Comparison of ENCODE assay signal across 22 cellular contexts in the genomic region with DNA sequence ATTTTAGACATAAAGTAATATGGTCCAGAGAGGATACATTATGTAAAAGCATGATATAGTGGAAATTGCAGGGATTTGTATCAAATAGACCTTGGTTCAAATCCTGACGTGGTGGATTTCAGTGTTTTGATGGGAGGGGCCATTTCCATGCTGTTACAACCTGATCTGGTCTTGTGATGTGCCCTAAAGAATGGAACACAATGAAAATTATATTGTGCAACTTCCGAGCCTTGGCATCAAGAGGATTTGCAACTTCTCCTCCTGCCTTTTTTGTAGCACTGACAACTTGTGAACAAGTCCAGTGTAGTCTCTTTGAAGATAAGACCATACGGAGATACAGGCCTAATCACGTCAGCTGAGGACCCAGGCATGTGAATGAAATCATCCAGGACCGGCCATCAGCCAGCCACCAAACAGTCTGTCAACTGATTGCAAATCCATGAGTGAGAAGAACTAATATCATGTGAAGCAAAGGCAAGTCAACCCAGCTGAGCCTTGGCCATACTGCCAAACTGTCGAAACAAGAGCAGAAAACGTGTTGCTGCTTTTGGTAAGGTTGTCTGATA.
DNase-seq lines count a peak whose midpoint lies in the region; ATAC-seq, FAIRE-seq and TF ChIP-seq lines count a peak whose summit lies in the region.
"Had no signal": no experiment of that assay in that cellular context is flagged by ENCODE, and none has a peak within 500 bp of the region (broad histone marks: within the 10 kb centered on the region; RNA-seq: fewer than 3 reads in every experiment).

No MANE protein-coding gene starts in this region.

- no peak overlapping the region for H2AFZ ChIP-seq in astrocyte (ENCODE audit: low read depth, low read length)

- DNase-seq in astrocyte (ENCODE audit: low read depth) (no peak), Right ventricle myocardium superior (peak; percentile 64), heart right ventricle (peak; percentile 8 to 33), left ventricle myocardium superior (peak; percentile 59), DMS79 (lab: John Stamatoyannopoulos, UW) (no peak), iPS-NIHi7 (ENCODE audit: extremely low spot score) (no peak), activated gamma-delta T cell treated with Interleukin-2 at 50 U/mL for 16 hours (no peak)
- DNase-seq: CD4-positive, alpha-beta T cell; CD8-positive, alpha-beta memory T cell; DMS 273 treated with DMSO at 0.1 percent for 48 hours; DMS79 treated with DMSO at 0.1 percent for 48 hours; GF-D8; GOT3; HFFc6 had no signal

- intact Hi-C loops in Right ventricle myocardium superior (cut with DNase I) (no loop called here), heart right ventricle (cut with DNase I) (loop anchor here in 2 of 10 donors (5.0 kb wide), 1 partner anchor 46 kb away; no protein-coding TSS in a partner anchor), left ventricle myocardium superior (cut with micrococcal nuclease) (no loop called here)

- peak; percentile 43 for FAIRE-seq in astrocyte (lab: Jason Lieb, UNC)
- FAIRE-seq: D721Med, GM12891, GM18507 had no signal

- WGBS in heart right ventricle, 2 donors: 32 to 57% methylated on average over 7 of the region's 7 CpGs

- no peaks in the 10 kb centered on the region for H3K36me3 Mint-ChIP-seq in astrocyte (ENCODE audit: low read depth, unreplicated experiment)

- H3K27ac ChIP-seq in astrocyte (ENCODE audit: low read depth, low read length) (no peak overlapping the region), heart right ventricle (peak overlapping the region in 6 of 10 donors; percentile 12 to 60 (median 44))
- H3K27ac ChIP-seq: BLaER1, C4-2B had no signal

- no peak overlapping the region for H3K4me3 Mint-ChIP-seq in astrocyte (ENCODE audit: unreplicated experiment)
- H3K4me3 Mint-ChIP-seq: B cell; CD4-positive, alpha-beta T cell; CD8-positive, alpha-beta memory T cell; HFFc6 had no signal

- H3K4me1 ChIP-seq in astrocyte (ENCODE audit: insufficient read depth, low read length) (no peaks in the 10 kb centered on the region), heart right ventricle (peaks cover 0 to 20% (median 8%) of the 10 kb centered on the region in 9 donors)
- H3K4me1 ChIP-seq: HAP-1 had no signal

- ATAC-seq in Right ventricle myocardium superior (ENCODE audit: poor library complexity) (peak; percentile 88), heart right ventricle (peak in 7 of 8 donors; percentile 11 to 97 (median 84)), left ventricle myocardium superior (peak; percentile 92), GM21619 (IDR thresholded peaks at IDR 0.05; ENCODE audit: unreplicated experiment) (no peak)

- H3K27me3 ChIP-seq in astrocyte (ENCODE audit: insufficient read depth, low read length): no peaks in the 10 kb centered on the region
- H3K27me3 ChIP-seq in heart right ventricle: no peaks in the 10 kb centered on the region
- H3K27me3 ChIP-seq: BLaER1 had no signal

- H3K27me3 Mint-ChIP-seq in astrocyte (ENCODE audit: low read depth, unreplicated experiment): no peaks in the 10 kb centered on the region
- H3K27me3 Mint-ChIP-seq: B cell; CD4-positive, alpha-beta T cell; CD8-positive, alpha-beta memory T cell had no signal

- H3K4me3 ChIP-seq in astrocyte (ENCODE audit: insufficient read depth, low read depth, low read length) (no peak overlapping the region), heart right ventricle (no peak overlapping the region)
- H3K4me3 ChIP-seq: BLaER1, HAP-1 had no signal

- no peak overlapping the region for H3K27ac Mint-ChIP-seq in astrocyte (ENCODE audit: unreplicated experiment)
- H3K27ac Mint-ChIP-seq: B cell; CD4-positive, alpha-beta T cell had no signal

- H3K36me3 ChIP-seq in astrocyte (ENCODE audit: insufficient read depth, low read length) (no peaks in the 10 kb centered on the region), heart right ventricle (peaks cover 0 to 5% (median 0%) of the 10 kb centered on the region in 9 donors)
- H3K36me3 ChIP-seq: BLaER1, HAP-1 had no signal

- H3K4me2 ChIP-seq in astrocyte (ENCODE audit: low read length): no peak overlapping the region
- H3K4me2 ChIP-seq: BLaER1 had no signal

- no peaks in the 10 kb centered on the region for H3K4me1 Mint-ChIP-seq in astrocyte (ENCODE audit: low read depth, unreplicated experiment)

- H4K20me1 ChIP-seq in astrocyte (ENCODE audit: insufficient read depth, low read length): no peaks in the 10 kb centered on the region
- H4K20me1 ChIP-seq: BLaER1 had no signal

- no peaks in the 10 kb centered on the region for H3K9me3 Mint-ChIP-seq in astrocyte (ENCODE audit: unreplicated experiment)
- H3K9me3 Mint-ChIP-seq: HFFc6 had no signal

- H3K9me3 ChIP-seq in astrocyte (ENCODE audit: insufficient read depth, low read depth, low read length) (no peaks in the 10 kb centered on the region), heart right ventricle (peaks cover 0 to 18% (median 8%) of the 10 kb centered on the region in 11 donors)
- H3K9me3 ChIP-seq: HAP-1 had no signal

- TF ChIP-seq CTCF in astrocyte (IDR thresholded peaks at IDR 0.05; ENCODE audit: insufficient read depth, low read depth, low read length) (no peak), heart right ventricle (IDR thresholded peaks at IDR 0.05) (no peak)

- H3K9ac ChIP-seq in astrocyte (ENCODE audit: low read length): no peak overlapping the region
- H3K9ac ChIP-seq: BLaER1 had no signal

- H3K79me2 ChIP-seq in astrocyte (ENCODE audit: insufficient read depth, low read length): no peaks in the 10 kb centered on the region

Comparison
In these comparisons a context has a peak if more than half of its experiments do, and no peak if none do; other contexts are left out.
1. DNase-seq: peak in Right ventricle myocardium superior (single experiment), heart right ventricle (2 of 2) and left ventricle myocardium superior (single experiment); none in astrocyte (single experiment), DMS79 (single experiment), iPS-NIHi7 (single experiment) and activated gamma-delta T cell treated with Interleukin-2 at 50 U/mL for 16 hours (single experiment).